24 cellular contexts compared by ENCODE assay signal in genomic region chr1:70164350-70164749, GRCh38. TPM values are rescaled to one million over a fixed set of nuclear protein-coding genes. Genes with fewer than 3 reads are reported as not detected.
DNase-seq lines count a peak whose midpoint lies in the region; ATAC-seq and TF ChIP-seq lines count a peak whose summit lies in the region.
"Had no signal": no experiment of that assay in that cellular context is flagged by ENCODE, and none has a peak within 500 bp of the region (broad histone marks: within the 10 kb centered on the region; RNA-seq: fewer than 3 reads in every experiment).

No MANE protein-coding gene starts in this region.

- H2AFZ ChIP-seq in KMS-11 (ENCODE audit: low read depth), result no peak overlapping the region

- H3K4me3 ChIP-seq in BLaER1 (no peak overlapping the region), KMS-11 (IDR thresholded peaks at IDR 0.05; ENCODE audit: insufficient read depth, low read depth, low read length) (no peak overlapping the region), breast epithelium (no peak overlapping the region), brain microvascular endothelial cell (ENCODE audit: low read depth, low read length) (no peak overlapping the region)
- H3K4me3 ChIP-seq: A549 had no signal

- peaks cover 3% of the 10 kb centered on the region for H3K4me1 Mint-ChIP-seq in activated CD4-positive, alpha-beta T cell treated with anti-CD3 and anti-CD28 coated beads for 36 hours
- H3K4me1 Mint-ChIP-seq: B cell had no signal

- H3K9ac ChIP-seq in BLaER1 (no peak overlapping the region), KMS-11 (no peak overlapping the region)

- peaks cover 28% of the 10 kb centered on the region for H3K4me1 ChIP-seq in BLaER1
- H3K4me1 ChIP-seq in KMS-11 (ENCODE audit: low read depth, poor library complexity, severe bottlenecking), result peaks cover 22% of the 10 kb centered on the region
- H3K4me1 ChIP-seq in breast epithelium, result no peaks in the 10 kb centered on the region
- H3K4me1 ChIP-seq: A549, Caco-2 had no signal

- TF ChIP-seq CTCF in KMS-11 (conservative IDR thresholded peaks at IDR 0.05; ENCODE audit: low read depth, low read length) (no peak), breast epithelium (IDR thresholded peaks at IDR 0.05) (no peak), brain microvascular endothelial cell (IDR thresholded peaks at IDR 0.05; ENCODE audit: low read depth, low read length, missing control alignments) (no peak)

- no peaks in the 10 kb centered on the region for H3K27me3 Mint-ChIP-seq in activated CD4-positive, alpha-beta T cell treated with anti-CD3 and anti-CD28 coated beads for 36 hours
- H3K27me3 Mint-ChIP-seq: B cell; CD4-positive, alpha-beta T cell had no signal

- no peaks in the 10 kb centered on the region for H3K79me2 ChIP-seq in KMS-11 (ENCODE audit: insufficient read depth, low read depth)

- H3K9me3 ChIP-seq in BLaER1 (no peaks in the 10 kb centered on the region), breast epithelium (no peaks in the 10 kb centered on the region)
- H3K9me3 ChIP-seq: A549, Caco-2 had no signal

- H3K4me3 Mint-ChIP-seq in activated CD4-positive, alpha-beta T cell treated with anti-CD3 and anti-CD28 coated beads for 36 hours, result no peak overlapping the region
- H3K4me3 Mint-ChIP-seq: B cell; CD4-positive, alpha-beta T cell; CD8-positive, alpha-beta T cell had no signal

- H3K9me3 Mint-ChIP-seq in activated CD4-positive, alpha-beta T cell treated with anti-CD3 and anti-CD28 coated beads for 36 hours (ENCODE audit: low read depth), result no peaks in the 10 kb centered on the region
- H3K9me3 Mint-ChIP-seq: CD4-positive, alpha-beta T cell; CD8-positive, alpha-beta T cell had no signal

- H3K27ac ChIP-seq in BLaER1 (no peak overlapping the region), KMS-11 (peak overlapping the region; percentile 48; the same call in 1 of the 2 replicates), breast epithelium (no peak overlapping the region), brain microvascular endothelial cell (no peak overlapping the region)
- H3K27ac ChIP-seq: 22Rv1, A549, C4-2B had no signal

- no peak overlapping the region for H3K27ac Mint-ChIP-seq in activated CD4-positive, alpha-beta T cell treated with anti-CD3 and anti-CD28 coated beads for 36 hours
- H3K27ac Mint-ChIP-seq: B cell; CD4-positive, alpha-beta T cell; CD8-positive, alpha-beta T cell had no signal

- CTCF ChIA-PET in activated CD4-positive, alpha-beta T cell treated with anti-CD3 and anti-CD28 coated beads for 36 hours (lab: Charles Lee), result no interaction called here

- in situ Hi-C loops in brain microvascular endothelial cell (cut with HindIII; ENCODE audit: low pct_ligation_motif_present, low sequenced_read_pairs), result no loop called here

- no peak for DNase-seq in breast epithelium (ENCODE audit: low spot score in 2 of 2)
- no peak for DNase-seq in brain microvascular endothelial cell
- DNase-seq in kidney tubule cell (ENCODE audit: low spot score), result no peak
- DNase-seq in activated CD4-positive, alpha-beta T cell treated with anti-CD3 and anti-CD28 coated beads for 36 hours, result no peak
- DNase-seq: AML-193; Caco-2; Calu3; CD4-positive, alpha-beta T cell; CD8-positive, alpha-beta T cell; DMS 273 treated with DMSO at 0.1 percent for 48 hours; DMS153; DMS53; DMS79; DND-41; EL; GDM1 had no signal

- H4K20me1 ChIP-seq in BLaER1, result peaks cover 59% of the 10 kb centered on the region
- no peaks in the 10 kb centered on the region for H4K20me1 ChIP-seq in KMS-11 (ENCODE audit: insufficient read depth)

- H3K27me3 ChIP-seq in BLaER1 (no peaks in the 10 kb centered on the region; the same call in 1 of the 2 replicates), KMS-11 (ENCODE audit: insufficient read depth, low read depth) (no peaks in the 10 kb centered on the region), breast epithelium (no peaks in the 10 kb centered on the region), brain microvascular endothelial cell (replicated peaks) (no peaks in the 10 kb centered on the region)

- POLR2A ChIA-PET in activated CD4-positive, alpha-beta T cell treated with anti-CD3 and anti-CD28 coated beads for 36 hours (lab: Charles Lee), result no interaction called here

- no peak for TF ChIP-seq POLR2A in breast epithelium (IDR thresholded peaks at IDR 0.05)

- H3K36me3 Mint-ChIP-seq in activated CD4-positive, alpha-beta T cell treated with anti-CD3 and anti-CD28 coated beads for 36 hours (ENCODE audit: low read depth), result peaks cover 19% of the 10 kb centered on the region

- H3K36me3 ChIP-seq in BLaER1, result peaks cover 24% of the 10 kb centered on the region
- H3K36me3 ChIP-seq in KMS-11 (ENCODE audit: insufficient read depth), result no peaks in the 10 kb centered on the region
- H3K36me3 ChIP-seq in breast epithelium, result no peaks in the 10 kb centered on the region
- H3K36me3 ChIP-seq in brain microvascular endothelial cell (replicated peaks), result no peaks in the 10 kb centered on the region

- H3K4me2 ChIP-seq in BLaER1 (peak overlapping the region; percentile 63), KMS-11 (peak overlapping the region; percentile 39; the same call in 1 of the 2 replicates)
- H3K4me2 ChIP-seq: A549 had no signal

- ATAC-seq in GM18868 (IDR thresholded peaks at IDR 0.05; ENCODE audit: unreplicated experiment) (peak; percentile 71), HG02610 (IDR thresholded peaks at IDR 0.05; ENCODE audit: unreplicated experiment) (peak; percentile 63)
- ATAC-seq in activated CD4-positive, alpha-beta T cell treated with anti-CD3 and anti-CD28 coated beads for 36 hours, result no peak
- ATAC-seq: A549; CD8-positive, alpha-beta T cell had no signal

- intact Hi-C loops in breast epithelium (cut with DNase I; ENCODE audit: low total_unique reads), result no loop called here
- intact Hi-C loops in activated CD4-positive, alpha-beta T cell treated with anti-CD3 and anti-CD28 coated beads for 36 hours (cut with DNase I, micrococcal nuclease), result no loop called here

RNA-seq across cellular contexts. Expression of gene LRRC40, which starts 41.0 kb away (rescaled TPM):
- 10 to 100 TPM; 13.9 to 22.1 (median 15.4) TPM for total RNA-seq in breast epithelium
- 10 to 100 TPM; 23.2 to 26.4 TPM for total RNA-seq in activated CD4-positive, alpha-beta T cell treated with anti-CD3 and anti-CD28 coated beads for 36 hours

RNA-seq across cellular contexts. Expression of gene SRSF11, which starts 56.8 kb away (rescaled TPM):
- 100 to 1,000 TPM; 200 to 295 (median 225) TPM for total RNA-seq in breast epithelium
- total RNA-seq in activated CD4-positive, alpha-beta T cell treated with anti-CD3 and anti-CD28 coated beads for 36 hours, result 100 to 1,000 TPM; 182 to 266 TPM
